10 cellular contexts compared by ENCODE assay signal in the genomic region with DNA sequence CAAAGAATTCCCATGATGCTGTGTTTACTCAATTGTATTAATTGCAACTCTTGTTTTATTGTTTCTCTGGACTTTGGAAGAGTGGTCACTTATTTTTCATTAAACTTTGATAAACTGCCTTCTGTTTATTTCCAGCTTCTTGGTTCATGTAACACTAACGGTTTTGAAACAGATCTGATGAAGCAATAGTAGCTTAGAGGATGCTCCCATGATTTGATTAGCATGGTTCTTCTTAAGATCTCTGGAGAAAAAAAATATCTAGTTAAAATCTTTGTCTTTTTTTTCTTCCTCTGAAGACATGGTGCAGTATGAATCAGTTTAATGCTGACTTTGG.
A peak's percentile ranks its signal among the peaks of the same experiment; 100 is the strongest.
DNase-seq lines count a peak whose midpoint lies in the region; ATAC-seq, FAIRE-seq and TF ChIP-seq lines count a peak whose summit lies in the region.
"Had no signal": no experiment of that assay in that cellular context is flagged by ENCODE, and none has a peak within 500 bp of the region (broad histone marks: within the 10 kb centered on the region; RNA-seq: fewer than 3 reads in every experiment).

No MANE protein-coding gene starts in this region.

- no peaks in the 10 kb centered on the region for H3K27me3 ChIP-seq in HepG2 (ENCODE audit: control insufficient read depth in 1 of 2, insufficient read depth in 2 of 2, low read length in 2 of 2)
- H3K27me3 ChIP-seq in transverse colon: no peaks in the 10 kb centered on the region

- no TSS peak for BruUV-seq in HepG2 (replicated peaks; lab: Mats Ljungman, UMichigan)

- no peak for ATAC-seq in activated CD8-positive, alpha-beta memory T cell treated with anti-CD3 and anti-CD28 coated beads, Interleukin-2, amount 10 ng/mL, durations not matched to agents 7 days and 5 days
- ATAC-seq in HepG2 (no peak), HG02981 (IDR thresholded peaks at IDR 0.05; ENCODE audit: unreplicated experiment) (no peak)
- no peak for ATAC-seq in activated CD8-positive, alpha-beta T cell treated with anti-CD3 and anti-CD28 coated beads for 36 hours

- TF ChIP-seq POLR2A in HepG2 (IDR thresholded peaks at IDR 0.05; ENCODE audit: insufficient read depth in 1 of 2, low read depth in 2 of 2, low read length in 2 of 2) (no peak), transverse colon (IDR thresholded peaks at IDR 0.05) (no peak)

- H3K27me3 Mint-ChIP-seq in activated CD8-positive, alpha-beta memory T cell treated with anti-CD3 and anti-CD28 coated beads, Interleukin-2, amount 10 ng/mL, durations not matched to agents 7 days and 5 days: no peaks in the 10 kb centered on the region
- no peaks in the 10 kb centered on the region for H3K27me3 Mint-ChIP-seq in activated naive CD8-positive, alpha-beta T cell
- no peaks in the 10 kb centered on the region for H3K27me3 Mint-ChIP-seq in activated CD8-positive, alpha-beta T cell treated with anti-CD3 and anti-CD28 coated beads for 36 hours

- no peak overlapping the region for H3K4me3 Mint-ChIP-seq in activated CD8-positive, alpha-beta memory T cell treated with anti-CD3 and anti-CD28 coated beads, Interleukin-2, amount 10 ng/mL, durations not matched to agents 7 days and 5 days
- no peak overlapping the region for H3K4me3 Mint-ChIP-seq in activated naive CD8-positive, alpha-beta T cell
- no peak overlapping the region for H3K4me3 Mint-ChIP-seq in activated CD8-positive, alpha-beta T cell treated with anti-CD3 and anti-CD28 coated beads for 36 hours

- TF ChIP-seq CTCF in HepG2 (CRISPR knock-in tag; IDR thresholded peaks at IDR 0.05) (no peak), transverse colon (IDR thresholded peaks at IDR 0.05) (no peak)
- no peak for TF ChIP-seq CTCF in activated CD8-positive, alpha-beta T cell treated with anti-CD3 and anti-CD28 coated beads for 36 hours (IDR thresholded peaks at IDR 0.05)

- peaks cover 50% of the 10 kb centered on the region for H3K4me1 Mint-ChIP-seq in activated CD8-positive, alpha-beta memory T cell treated with anti-CD3 and anti-CD28 coated beads, Interleukin-2, amount 10 ng/mL, durations not matched to agents 7 days and 5 days
- H3K4me1 Mint-ChIP-seq in activated naive CD8-positive, alpha-beta T cell (ENCODE audit: low read depth): peaks cover 26% of the 10 kb centered on the region
- peaks cover 48% of the 10 kb centered on the region for H3K4me1 Mint-ChIP-seq in activated CD8-positive, alpha-beta T cell treated with anti-CD3 and anti-CD28 coated beads for 36 hours (ENCODE audit: low read depth)

- no peak for FAIRE-seq in HepG2 (lab: Jason Lieb, UNC)
- FAIRE-seq: GM12878 had no signal

- H3K79me2 ChIP-seq in HepG2 (ENCODE audit: insufficient read depth, low read length): peaks cover 97% of the 10 kb centered on the region

- WGBS in HepG2 (ENCODE audit: low lambda C conversion rate): 5% methylated on average over 1 of the region's 1 CpG
- WGBS in transverse colon (ENCODE audit: low coverage in 1 of 2), 2 donors: 62 to 69% methylated on average over 1 of the region's 1 CpG

- no peak overlapping the region for H3K4me2 ChIP-seq in HepG2 (ENCODE audit: low read depth, low read length)

- H3K4me3 ChIP-seq in HepG2 (replicated peaks in 1 of 3; ENCODE audit: insufficient read depth in 1 of 3, low read depth in 2 of 3, low read length in 3 of 3): no peak overlapping the region
- no peak overlapping the region for H3K4me3 ChIP-seq in transverse colon
- H3K4me3 ChIP-seq: GM12878 had no signal

- peaks cover 5 to 36% of the 10 kb centered on the region in 2 experiments for H3K36me3 ChIP-seq in HepG2 (replicated peaks in 1 of 2; ENCODE audit: control insufficient read depth in 1 of 2, insufficient read depth in 2 of 2, low read length in 2 of 2)
- H3K36me3 ChIP-seq in transverse colon: no peaks in the 10 kb centered on the region

- CTCF ChIA-PET in activated CD8-positive, alpha-beta memory T cell treated with anti-CD3 and anti-CD28 coated beads, Interleukin-2, amount 10 ng/mL, durations not matched to agents 7 days and 5 days (lab: Charles Lee): interaction anchor here (1.1 to 2.9 kb wide), 2 partner anchors 22 to 25 kb away, joined by 3 to 14 read pairs; no protein-coding TSS in a partner anchor
- CTCF ChIA-PET in HepG2 (lab: Yijun Ruan, JAX; ENCODE audit: low intra/inter-chr PET ratio, low total read pairs): no interaction called here
- CTCF ChIA-PET in activated CD8-positive, alpha-beta T cell treated with anti-CD3 and anti-CD28 coated beads for 36 hours (lab: Charles Lee): interaction anchor here (1.0 kb wide), 1 partner anchor 22 kb away, joined by 4 read pairs; no protein-coding TSS in a partner anchor

- H2AFZ ChIP-seq in HepG2 (ENCODE audit: low read length): no peak overlapping the region

- intact Hi-C loops in HepG2 (cut with micrococcal nuclease; ENCODE audit: unreplicated experiment) (no loop called here), transverse colon (cut with DNase I; ENCODE audit: low total_unique reads) (no loop called here)
- intact Hi-C loops in activated CD8-positive, alpha-beta T cell treated with anti-CD3 and anti-CD28 coated beads for 36 hours (cut with micrococcal nuclease): no loop called here

- TF ChIP-seq EP300 in HepG2 (IDR thresholded peaks at IDR 0.05; ENCODE audit: low read depth in 2 of 2, low read length in 2 of 2) (no peak), HepG2 (CRISPR knock-in tag; IDR thresholded peaks at IDR 0.05; ENCODE audit: borderline replicate concordance) (no peak), transverse colon (IDR thresholded peaks at IDR 0.05; ENCODE audit: low read depth) (no peak)

- H3K9ac ChIP-seq in HepG2 (ENCODE audit: insufficient read depth, low read depth, low read length): 0 out of 2 replicates have a peak overlapping the region, but pooled peaks have one; percentile 40

- in situ Hi-C loops in HepG2 (cut with HindIII; ENCODE audit: extremely low pct_ligation_motif_present, low pct_unique_long_range_greater_than_20kb): no loop called here
- in situ Hi-C loops in transverse colon (cut with MboI; ENCODE audit: low pct_ligation_motif_present in 1 of 4, low pct_unique_long_range_greater_than_20kb in 1 of 4, low sequenced_read_pairs in 3 of 4): no loop called here

- H3K27ac ChIP-seq in HepG2 (ENCODE audit: extremely low read length, insufficient read depth, low read length) (peak overlapping the region; percentile 96), transverse colon (peak overlapping the region; percentile 60 to 81 (median 77))

- DNase-seq in activated CD8-positive, alpha-beta memory T cell treated with anti-CD3 and anti-CD28 coated beads, Interleukin-2, amount 10 ng/mL, durations not matched to agents 7 days and 5 days: no peak
- no peak for DNase-seq in activated CD8-positive, alpha-beta memory T cell treated with anti-CD3 and anti-CD28 coated beads for 24 hours
- DNase-seq in HepG2 (ENCODE audit: low spot score) (no peak), transverse colon (no peak)
- no peak for DNase-seq in NK-92 treated with Interleukin-12 subunit alpha and Interleukin-12 subunit beta, amount 100 ng/mL, for 24 hours (lab: John Stamatoyannopoulos, UW)
- no peak for DNase-seq in activated CD8-positive, alpha-beta T cell treated with anti-CD3 and anti-CD28 coated beads for 36 hours
- DNase-seq: NCI-H187 treated with DMSO at 0.1 percent for 48 hours had no signal

- no peak for TF ChIP-seq RAD21 in HepG2 (CRISPR knock-in tag; IDR thresholded peaks at IDR 0.05)

- H3K9me3 Mint-ChIP-seq in activated CD8-positive, alpha-beta memory T cell treated with anti-CD3 and anti-CD28 coated beads, Interleukin-2, amount 10 ng/mL, durations not matched to agents 7 days and 5 days (ENCODE audit: low read depth): peaks cover 2% of the 10 kb centered on the region
- H3K9me3 Mint-ChIP-seq in activated naive CD8-positive, alpha-beta T cell (ENCODE audit: low read depth): no peaks in the 10 kb centered on the region
- H3K9me3 Mint-ChIP-seq in activated CD8-positive, alpha-beta T cell treated with anti-CD3 and anti-CD28 coated beads for 36 hours: no peaks in the 10 kb centered on the region

- H4K20me1 ChIP-seq in HepG2 (ENCODE audit: insufficient read depth, low read length): peaks cover 76% of the 10 kb centered on the region

- H3K36me3 Mint-ChIP-seq in activated CD8-positive, alpha-beta memory T cell treated with anti-CD3 and anti-CD28 coated beads, Interleukin-2, amount 10 ng/mL, durations not matched to agents 7 days and 5 days: peaks cover 36% of the 10 kb centered on the region
- peaks cover 10% of the 10 kb centered on the region for H3K36me3 Mint-ChIP-seq in activated naive CD8-positive, alpha-beta T cell
- H3K36me3 Mint-ChIP-seq in activated CD8-positive, alpha-beta T cell treated with anti-CD3 and anti-CD28 coated beads for 36 hours (ENCODE audit: low read depth): peaks cover 23% of the 10 kb centered on the region

- H3K4me1 ChIP-seq in HepG2 (ENCODE audit: insufficient read depth, low read length) (peaks cover 99% of the 10 kb centered on the region), transverse colon (peaks cover 43 to 74% (median 48%) of the 10 kb centered on the region in 4 donors)

- POLR2A ChIA-PET in HepG2 (lab: Yijun Ruan, JAX): interaction anchor here (1.0 to 5.2 kb wide), 6 partner anchors 10 to 87 kb away, joined by 3 to 52 read pairs (median 4); no protein-coding TSS in a partner anchor
- POLR2A ChIA-PET in activated CD8-positive, alpha-beta T cell treated with anti-CD3 and anti-CD28 coated beads for 36 hours (lab: Charles Lee): interaction anchor here (0.6 kb wide), 1 partner anchor 85 kb away, joined by 3 read pairs; no protein-coding TSS in a partner anchor

- H3K27ac Mint-ChIP-seq in activated CD8-positive, alpha-beta memory T cell treated with anti-CD3 and anti-CD28 coated beads, Interleukin-2, amount 10 ng/mL, durations not matched to agents 7 days and 5 days: peak overlapping the region; percentile 79
- peak overlapping the region; percentile 4 for H3K27ac Mint-ChIP-seq in activated naive CD8-positive, alpha-beta T cell
- H3K27ac Mint-ChIP-seq in activated CD8-positive, alpha-beta T cell treated with anti-CD3 and anti-CD28 coated beads for 36 hours: no peak overlapping the region

- no peaks in the 10 kb centered on the region for H3K9me3 ChIP-seq in HepG2 (ENCODE audit: low read length)
- H3K9me3 ChIP-seq in transverse colon: no peaks in the 10 kb centered on the region

TF ChIP-seq in HepG2, 621 proteins besides CTCF, POLR2A, EP300 and RAD21 (continues in another document):
- TF ChIP-seq REXO4 (CRISPR knock-in tag; IDR thresholded peaks at IDR 0.05; ENCODE audit: borderline replicate concordance): no peak
